Comparison of ENCODE assay signal across 8 cellular contexts in the genomic region with DNA sequence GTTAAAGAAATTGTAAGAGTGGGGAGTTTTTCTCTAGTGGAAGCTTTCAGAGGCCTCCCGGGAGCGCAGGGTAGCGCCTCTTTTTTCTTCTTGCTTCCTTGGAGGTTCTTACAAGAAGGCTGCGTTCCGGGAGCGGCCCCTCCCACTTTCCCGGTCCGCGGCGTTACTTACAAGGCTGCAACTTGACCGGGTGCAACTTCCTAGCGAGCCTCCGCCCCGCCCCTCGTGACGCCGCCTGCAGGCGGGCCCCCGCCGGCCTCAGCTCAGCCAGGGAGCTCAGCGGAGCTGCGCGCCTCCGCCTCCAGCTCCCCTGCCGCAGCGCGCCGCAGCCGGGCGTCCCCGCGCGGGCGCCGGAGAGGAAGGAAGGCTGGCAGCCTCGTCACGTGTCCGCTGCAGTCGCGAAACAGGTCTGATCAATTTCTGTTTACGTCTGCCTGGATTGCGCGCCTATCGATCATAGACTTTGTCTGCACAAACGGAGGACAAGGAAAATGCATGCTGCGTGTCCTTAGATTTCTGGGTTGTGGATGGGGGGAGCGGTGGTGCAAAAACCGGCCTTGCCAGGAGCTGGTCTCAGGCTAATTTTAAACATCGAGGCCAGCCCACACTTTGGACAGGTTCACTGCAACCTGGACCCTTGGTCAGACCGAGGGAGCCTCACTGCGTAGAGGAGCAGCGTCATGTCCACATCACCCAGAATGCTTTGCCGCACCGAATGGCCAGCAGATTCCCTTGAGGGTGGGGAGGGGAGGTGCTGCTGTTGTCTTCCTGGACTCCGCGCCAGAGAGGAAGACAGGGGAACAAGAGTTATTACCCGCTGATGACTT. TPM values are rescaled to one million over a fixed set of nuclear protein-coding genes. Genes with fewer than 3 reads are reported as not detected.
DNase-seq lines count a peak whose midpoint lies in the region; ATAC-seq and TF ChIP-seq lines count a peak whose summit lies in the region.

Gene FAM217B, plus strand, starts transcription at position 261 of the 827 bp plus-strand sequence. CDS start 3,555 bp downstream, outside the sequence.
A gene with protein sequence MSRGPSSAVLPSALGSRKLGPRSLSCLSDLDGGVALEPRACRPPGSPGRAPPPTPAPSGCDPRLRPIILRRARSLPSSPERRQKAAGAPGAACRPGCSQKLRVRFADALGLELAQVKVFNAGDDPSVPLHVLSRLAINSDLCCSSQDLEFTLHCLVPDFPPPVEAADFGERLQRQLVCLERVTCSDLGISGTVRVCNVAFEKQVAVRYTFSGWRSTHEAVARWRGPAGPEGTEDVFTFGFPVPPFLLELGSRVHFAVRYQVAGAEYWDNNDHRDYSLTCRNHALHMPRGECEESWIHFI (minus strand): TSS at position 177 of the 827 bp plus-strand sequence. CDS start 374 bp downstream, outside the sequence.

- no peaks in the 10 kb centered on the region for H3K9me3 ChIP-seq in CD4-positive, alpha-beta T cell (ENCODE audit: control insufficient read depth, low read length)
- no peaks in the 10 kb centered on the region for H3K9me3 ChIP-seq in lung (ENCODE audit: control insufficient read depth in 2 of 2, insufficient read depth in 1 of 2, low read length in 1 of 2)

- H3K27me3 ChIP-seq in CD4-positive, alpha-beta T cell (ENCODE audit: control insufficient read depth, insufficient read depth, low read length), result no peaks in the 10 kb centered on the region
- H3K27me3 ChIP-seq in lung (ENCODE audit: control insufficient read depth, insufficient read depth), result no peaks in the 10 kb centered on the region

- POLR2A ChIA-PET in CD4-positive, alpha-beta T cell (lab: Charles Lee), result interaction anchor here (0.7 to 3.0 kb wide), 12 partner anchors 9 to 1551 kb away, joined by 3 to 33 read pairs (median 4); partner anchors contain the start of genes STX16 and VAPB
- POLR2A ChIA-PET in activated CD8-positive, alpha-beta T cell treated with anti-CD3 and anti-CD28 coated beads for 36 hours (lab: Charles Lee), result interaction anchor here (0.7 to 1.8 kb wide), 8 partner anchors 9 to 117 kb away, joined by 3 to 6 read pairs (median 4); no protein-coding TSS in a partner anchor

- CTCF ChIA-PET in CD4-positive, alpha-beta T cell (lab: Charles Lee), result interaction anchor here (0.5 to 2.0 kb wide), 6 partner anchors 10 to 1289 kb away, joined by 3 to 5 read pairs (median 4); no protein-coding TSS in a partner anchor
- CTCF ChIA-PET in activated CD8-positive, alpha-beta T cell treated with anti-CD3 and anti-CD28 coated beads for 36 hours (lab: Charles Lee), result interaction anchor here (1.3 to 3.2 kb wide), 4 partner anchors 9 to 118 kb away, joined by 3 to 26 read pairs (median 6); no protein-coding TSS in a partner anchor

- peaks cover 46% of the 10 kb centered on the region for H3K36me3 Mint-ChIP-seq in CD4-positive, alpha-beta T cell (ENCODE audit: low read depth)
- H3K36me3 Mint-ChIP-seq in activated CD8-positive, alpha-beta T cell treated with anti-CD3 and anti-CD28 coated beads for 36 hours (ENCODE audit: low read depth), result peaks cover 28% of the 10 kb centered on the region

- no peaks in the 10 kb centered on the region for H3K27me3 Mint-ChIP-seq in CD4-positive, alpha-beta T cell
- H3K27me3 Mint-ChIP-seq in activated CD8-positive, alpha-beta T cell treated with anti-CD3 and anti-CD28 coated beads for 36 hours, result no peaks in the 10 kb centered on the region

- intact Hi-C loops in CD4-positive, alpha-beta T cell (cut with DNase I, micrococcal nuclease), result loop anchor here in 1 of 2 experiments (1.0 kb wide), 1 partner anchor 8 kb away; no protein-coding TSS in a partner anchor
- intact Hi-C loops in activated CD8-positive, alpha-beta T cell treated with anti-CD3 and anti-CD28 coated beads for 36 hours (cut with micrococcal nuclease), result loop anchor here (10.0 kb wide), 1 partner anchor 114 kb away; no protein-coding TSS in a partner anchor

- H3K4me3 Mint-ChIP-seq in CD4-positive, alpha-beta T cell, result peak within 1 kb of the TSS; percentile 99
- peak within 1 kb of the TSS; percentile 92 for H3K4me3 Mint-ChIP-seq in activated CD8-positive, alpha-beta T cell treated with anti-CD3 and anti-CD28 coated beads for 36 hours

- peaks cover 58% of the 10 kb centered on the region for H3K4me1 Mint-ChIP-seq in CD4-positive, alpha-beta T cell (ENCODE audit: low read depth)
- peaks cover 29% of the 10 kb centered on the region for H3K4me1 Mint-ChIP-seq in activated CD8-positive, alpha-beta T cell treated with anti-CD3 and anti-CD28 coated beads for 36 hours (ENCODE audit: low read depth)

- peak; percentile 72 to 90 (median 80) for DNase-seq in CD4-positive, alpha-beta T cell
- DNase-seq in NCI-H774 (lab: John Stamatoyannopoulos, UW) (peak; percentile 87), ecto neural progenitor cell (ENCODE audit: low spot score) (peak; percentile 92), lung (ENCODE audit: low spot score) (peak; percentile 98)
- peak; percentile 94 for DNase-seq in activated CD8-positive, alpha-beta T cell treated with anti-CD3 and anti-CD28 coated beads for 36 hours
- peak; percentile 79 to 92 (median 80) for DNase-seq in stimulated activated CD4-positive, alpha-beta T cell treated with anti-CD3 and anti-CD28 coated beads, TNF-alpha, amount 100 ng/mL, for 24 hours (ENCODE audit: low read depth in 3 of 3)

- no peaks in the 10 kb centered on the region for H3K9me3 Mint-ChIP-seq in CD4-positive, alpha-beta T cell
- no peaks in the 10 kb centered on the region for H3K9me3 Mint-ChIP-seq in activated CD8-positive, alpha-beta T cell treated with anti-CD3 and anti-CD28 coated beads for 36 hours

- ATAC-seq in CD4-positive, alpha-beta T cell (ENCODE audit: poor library complexity), result peak; percentile 97
- ATAC-seq in GM19438 (IDR thresholded peaks at IDR 0.05; ENCODE audit: low read depth, unreplicated experiment), result peak; percentile 95
- ATAC-seq in HG03571 (IDR thresholded peaks at IDR 0.05; ENCODE audit: unreplicated experiment), result peak; percentile 91
- ATAC-seq in activated CD8-positive, alpha-beta T cell treated with anti-CD3 and anti-CD28 coated beads for 36 hours, result peak; percentile 95
- peak; percentile 97 for ATAC-seq in lung (ENCODE audit: insufficient read depth, low FRiP score)

- TF ChIP-seq CTCF in CD4-positive, alpha-beta T cell (IDR thresholded peaks at IDR 0.05), result no peak
- TF ChIP-seq CTCF in activated CD8-positive, alpha-beta T cell treated with anti-CD3 and anti-CD28 coated beads for 36 hours (IDR thresholded peaks at IDR 0.05), result no peak
- no peak for TF ChIP-seq CTCF in lung (IDR thresholded peaks at IDR 0.05; ENCODE audit: control extremely low read depth, extremely low read depth)

- H3K27ac Mint-ChIP-seq in CD4-positive, alpha-beta T cell, result peak within 1 kb of the TSS; percentile 99
- peak within 1 kb of the TSS; percentile 95 for H3K27ac Mint-ChIP-seq in activated CD8-positive, alpha-beta T cell treated with anti-CD3 and anti-CD28 coated beads for 36 hours

- peak within 1 kb of the TSS; percentile 73 for H3K4me3 ChIP-seq in lung

- H3K4me1 ChIP-seq in lung (ENCODE audit: control insufficient read depth in 2 of 2, insufficient read depth in 2 of 2, low read length in 2 of 2), result peaks cover 8 to 21% of the 10 kb centered on the region in 2 donors

- 0% methylated on average over 57 of the region's 57 CpGs for WGBS in lung, 2 donors

- H3K36me3 ChIP-seq in lung (ENCODE audit: control insufficient read depth in 2 of 2, insufficient read depth in 2 of 2, low read length in 2 of 2), result peaks cover 0 to 8% of the 10 kb centered on the region in 2 donors

- H3K27ac ChIP-seq in CD4-positive, alpha-beta T cell (ENCODE audit: low read depth, low read length), result peak within 1 kb of the TSS; percentile 91
- H3K27ac ChIP-seq in lung (ENCODE audit: low read depth in 1 of 2, low read length in 1 of 2), result peak within 1 kb of the TSS; percentile 97 to 100

RNA-seq across cellular contexts. Expression of gene FAM217B, which starts in this region (rescaled TPM):
- total RNA-seq in CD4-positive, alpha-beta T cell, result 10 to 100 TPM; 23.1 to 23.7 TPM
- total RNA-seq in activated CD8-positive, alpha-beta T cell treated with anti-CD3 and anti-CD28 coated beads for 36 hours, result 10 to 100 TPM; 17.6 to 18.7 TPM
- total RNA-seq in lung, result 10 to 100 TPM; 15.1 to 18.5 TPM
- 1 to 10 TPM; 4.9 to 5.3 TPM for polyA plus RNA-seq in lung

RNA-seq across cellular contexts. Expression of the second gene that starts in this region (rescaled TPM):
- 1 to 10 TPM; 5.1 to 5.4 TPM for total RNA-seq in CD4-positive, alpha-beta T cell
- total RNA-seq in activated CD8-positive, alpha-beta T cell treated with anti-CD3 and anti-CD28 coated beads for 36 hours, result 1 to 10 TPM; 3.9 to 4.2 TPM
- 10 to 100 TPM in 1 of 2 donors, 1 to 10 TPM in 1; 7.4 to 11.8 TPM for total RNA-seq in lung
- 1 to 10 TPM; 3.8 to 8.8 TPM for polyA plus RNA-seq in lung

Comparison
In these comparisons a context has a peak if more than half of its experiments do, and no peak if none do; other contexts are left out.
1. Peak in every context shown above with its lines: DNase-seq, ATAC-seq, H3K4me3 ChIP-seq and H3K27ac ChIP-seq.